23 cellular contexts compared by ENCODE assay signal in the genomic region with DNA sequence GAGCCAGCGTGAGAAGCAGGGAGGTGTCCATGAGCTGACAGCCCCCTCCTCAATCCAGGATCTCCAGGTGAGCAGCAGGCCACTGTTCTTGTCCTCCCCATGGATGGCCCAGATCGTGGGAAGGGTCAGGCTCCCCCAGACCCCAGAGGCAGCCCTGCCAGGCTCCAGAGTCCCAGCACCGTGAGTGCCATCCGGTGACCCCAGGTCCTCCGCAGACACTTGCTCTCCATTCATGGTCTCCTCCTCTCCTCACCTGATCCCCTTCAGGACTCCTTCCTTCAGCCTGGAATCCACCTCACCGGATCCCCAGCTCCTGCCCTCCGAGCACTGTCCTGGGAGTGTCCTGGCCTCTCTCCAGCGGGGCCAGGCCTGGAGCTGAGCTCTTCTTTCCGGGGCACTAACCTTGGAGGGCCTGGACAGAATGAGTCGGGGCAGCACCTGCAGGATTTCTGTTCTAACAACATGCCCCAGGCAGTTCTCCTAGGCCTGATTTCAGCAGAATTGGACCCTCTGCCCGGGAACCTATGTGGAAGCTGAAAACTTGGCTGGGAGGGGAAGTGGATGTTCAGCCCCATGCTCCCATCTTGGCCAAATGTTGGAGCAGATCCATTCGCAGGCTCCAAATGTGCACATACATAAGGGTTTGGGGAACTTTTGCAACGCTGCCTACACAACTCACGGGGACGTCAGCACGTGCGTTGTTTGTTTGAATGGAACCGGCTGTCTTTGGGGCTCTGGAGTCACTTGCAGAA.
DNase-seq lines count a peak whose midpoint lies in the region; ATAC-seq and TF ChIP-seq lines count a peak whose summit lies in the region.
"Had no signal": no experiment of that assay in that cellular context is flagged by ENCODE, and none has a peak within 500 bp of the region (broad histone marks: within the 10 kb centered on the region; RNA-seq: fewer than 3 reads in every experiment).

No MANE protein-coding gene starts in this region.

- peaks cover 27% of the 10 kb centered on the region for H3K4me1 ChIP-seq in testis
- H3K4me1 ChIP-seq in thyroid gland = peaks cover 0 to 13% of the 10 kb centered on the region in 2 donors
- H3K4me1 ChIP-seq: HAP-1, SJCRH30 had no signal

- no peak for ATAC-seq in T-helper 17 cell
- ATAC-seq: GM23338 had no signal

- H3K4me1 Mint-ChIP-seq in T-helper 17 cell = peaks cover 3% of the 10 kb centered on the region
- H3K4me1 Mint-ChIP-seq in neural crest cell = peaks cover 63% of the 10 kb centered on the region
- H3K4me1 Mint-ChIP-seq: B cell, CD14-positive monocyte had no signal

- intact Hi-C loops in testis (cut with DNase I; ENCODE audit: low total_unique reads) = no loop called here
- intact Hi-C loops in thyroid gland (cut with DNase I) = no loop called here

- no peaks in the 10 kb centered on the region for H3K36me3 ChIP-seq in testis (ENCODE audit: low read depth, missing control alignments)
- no peaks in the 10 kb centered on the region for H3K36me3 ChIP-seq in thyroid gland
- H3K36me3 ChIP-seq: HAP-1, SJCRH30 had no signal

- no peak overlapping the region for H3K4me3 Mint-ChIP-seq in T-helper 17 cell
- no peak overlapping the region for H3K4me3 Mint-ChIP-seq in neural crest cell
- H3K4me3 Mint-ChIP-seq: B cell, CD14-positive monocyte, GM23338 had no signal

- H3K36me3 Mint-ChIP-seq in T-helper 17 cell (ENCODE audit: low read depth) (no peaks in the 10 kb centered on the region), neural crest cell (ENCODE audit: low read depth) (no peaks in the 10 kb centered on the region)
- H3K36me3 Mint-ChIP-seq: CD14-positive monocyte had no signal

- no peak overlapping the region for H3K4me3 ChIP-seq in testis
- no peak overlapping the region for H3K4me3 ChIP-seq in thyroid gland (replicated peaks in 1 of 3)
- H3K4me3 ChIP-seq: GM23338, HAP-1, PC-9, SJCRH30 had no signal

- no peak overlapping the region for H3K27ac ChIP-seq in testis
- no peak overlapping the region for H3K27ac ChIP-seq in thyroid gland
- H3K27ac ChIP-seq: KMS-11, PC-9, RWPE1, SJCRH30 had no signal

- TF ChIP-seq CTCF in neural crest cell (conservative IDR thresholded peaks at IDR 0.05) (no peak), testis (IDR thresholded peaks at IDR 0.05) (no peak), thyroid gland (IDR thresholded peaks at IDR 0.05) (no peak)

- peak; percentile 28 for DNase-seq in activated effector memory CD4-positive, alpha-beta T cell treated with anti-CD3 and anti-CD28 coated beads, Interleukin-2, amount 50 U/mL, for 16 hours
- no peak for DNase-seq in activated effector memory CD4-positive, alpha-beta T cell treated with Interleukin-2 at 50 U/mL for 16 hours
- DNase-seq in T-helper 17 cell = no peak
- no peak for DNase-seq in neural crest cell (ENCODE audit: low read depth, low spot score)
- DNase-seq in testis = peak; percentile 12
- DNase-seq in NCI-H187 treated with DMSO at 0.1 percent for 48 hours (lab: John Stamatoyannopoulos, UW) = no peak
- DNase-seq in thyroid gland = no peak
- DNase-seq: GDM1, IMR-90, NCI-H1092 treated with DMSO at 0.1 percent for 48 hours, NCI-H1436 treated with DMSO at 0.1 percent for 48 hours, NCI-H2029, NCI-H2227 treated with DMSO at 0.1 percent for 48 hours, NCI-H510A treated with DMSO at 0.1 percent for 48 hours, NCI-H748 treated with DMSO at 0.1 percent for 48 hours, PC-9, SJCRH30 had no signal

- H3K27me3 Mint-ChIP-seq in T-helper 17 cell (peaks cover 8% of the 10 kb centered on the region), neural crest cell (ENCODE audit: low read depth) (peaks cover 44% of the 10 kb centered on the region)

- H3K27ac Mint-ChIP-seq in T-helper 17 cell (peak overlapping the region; percentile 24), neural crest cell (ENCODE audit: unreplicated experiment) (peak overlapping the region; percentile 19)
- H3K27ac Mint-ChIP-seq: B cell, GM23338 had no signal

- WGBS in testis, 2 donors = 87 to 90% methylated on average over 8 to 18 of the region's 18 CpGs
- 64 to 70% methylated on average over 16 to 17 of the region's 18 CpGs for WGBS in thyroid gland, 2 donors

- TF ChIP-seq POLR2A in testis (IDR thresholded peaks at IDR 0.05) = no peak
- no peak for TF ChIP-seq POLR2A in thyroid gland (IDR thresholded peaks at IDR 0.05)

- H3K27me3 ChIP-seq in testis (no peaks in the 10 kb centered on the region), thyroid gland (no peaks in the 10 kb centered on the region)
- H3K27me3 ChIP-seq: SJCRH30 had no signal

- H3K9me3 Mint-ChIP-seq in neural crest cell = no peaks in the 10 kb centered on the region

- no peaks in the 10 kb centered on the region for H3K9me3 ChIP-seq in T-helper 17 cell (ENCODE audit: control insufficient read depth, low read length, poor library complexity, severe bottlenecking)
- H3K9me3 ChIP-seq in testis = no peaks in the 10 kb centered on the region
- H3K9me3 ChIP-seq in thyroid gland = no peaks in the 10 kb centered on the region
- H3K9me3 ChIP-seq: HAP-1, SJCRH30 had no signal

Comparison
In these comparisons a context has a peak if more than half of its experiments do, and no peak if none do; other contexts are left out.
1. DNase-seq: peak in activated effector memory CD4-positive, alpha-beta T cell treated with anti-CD3 and anti-CD28 coated beads, Interleukin-2, amount 50 U/mL, for 16 hours (single experiment) and testis (single experiment); none in activated effector memory CD4-positive, alpha-beta T cell treated with Interleukin-2 at 50 U/mL for 16 hours (single experiment), T-helper 17 cell (0 of 3), neural crest cell (single experiment), NCI-H187 treated with DMSO at 0.1 percent for 48 hours (single experiment) and thyroid gland (0 of 2).